Comparison of ENCODE assay signal across 9 cellular contexts in genomic region chr6:106103728-106104109, GRCh38. TPM values are rescaled to one million over a fixed set of nuclear protein-coding genes. Genes with fewer than 3 reads are reported as not detected.
A peak's percentile ranks its signal among the peaks of the same experiment; 100 is the strongest.
DNase-seq lines count a peak whose midpoint lies in the region; ATAC-seq and TF ChIP-seq lines count a peak whose summit lies in the region.
"Had no signal": no experiment of that assay in that cellular context is flagged by ENCODE, and none has a peak within 500 bp of the region (broad histone marks: within the 10 kb centered on the region; RNA-seq: fewer than 3 reads in every experiment).

No MANE protein-coding gene starts in this region.

- H2BK5ac ChIP-seq in mesendoderm (ENCODE audit: low read length) = peak overlapping the region; percentile 61

- peak; percentile 71 for DNase-seq in activated CD8-positive, alpha-beta memory T cell treated with anti-CD3 and anti-CD28 coated beads, Interleukin-2, amount 10 ng/mL, durations not matched to agents 7 days and 5 days
- peak; percentile 59 for DNase-seq in mesendoderm
- DNase-seq in EL = no peak
- no peak for DNase-seq in tibial artery
- no peak for DNase-seq in AG20443 (ENCODE audit: low spot score)

- H4K8ac ChIP-seq in mesendoderm (ENCODE audit: low read depth, low read length) = no peak overlapping the region

- peak overlapping the region; percentile 27 for H3K9ac ChIP-seq in mesendoderm (ENCODE audit: low read length)

- H2AK5ac ChIP-seq in mesendoderm (ENCODE audit: low read length) = peak overlapping the region; percentile 2

- H3K36me3 ChIP-seq in mesendoderm (ENCODE audit: control insufficient read depth, insufficient read depth, low read length) (peaks cover 4% of the 10 kb centered on the region), tibial artery (peaks cover 0 to 21% (median 0%) of the 10 kb centered on the region in 3 donors)

- H3K9me3 ChIP-seq in tibial artery = no peaks in the 10 kb centered on the region
- H3K9me3 ChIP-seq: SJSA1 had no signal

- H4K5ac ChIP-seq in mesendoderm (ENCODE audit: low read length) = no peak overlapping the region

- H3K27me3 ChIP-seq in mesendoderm (ENCODE audit: insufficient read depth, low read length, poor library complexity) (no peaks in the 10 kb centered on the region), tibial artery (peaks cover 0 to 8% of the 10 kb centered on the region in 2 donors)
- H3K27me3 ChIP-seq: SJSA1 had no signal

- H3K23ac ChIP-seq in mesendoderm (ENCODE audit: low read length) = no peak overlapping the region

- H3K36me3 Mint-ChIP-seq in activated CD8-positive, alpha-beta memory T cell treated with anti-CD3 and anti-CD28 coated beads, Interleukin-2, amount 10 ng/mL, durations not matched to agents 7 days and 5 days = peaks cover 99% of the 10 kb centered on the region

- CTCF ChIA-PET in activated CD8-positive, alpha-beta memory T cell treated with anti-CD3 and anti-CD28 coated beads, Interleukin-2, amount 10 ng/mL, durations not matched to agents 7 days and 5 days (lab: Charles Lee) = interaction anchor here (0.6 to 2.3 kb wide), 5 partner anchors 8 to 120 kb away, joined by 3 to 13 read pairs (median 6); no protein-coding TSS in a partner anchor

- no peak overlapping the region for H2BK15ac ChIP-seq in mesendoderm (replicated peaks; ENCODE audit: low read depth)

- H3K4me1 ChIP-seq in mesendoderm (ENCODE audit: control insufficient read depth, low read depth, low read length) = peaks cover 7% of the 10 kb centered on the region
- peaks cover 0 to 6% (median 0%) of the 10 kb centered on the region in 4 donors for H3K4me1 ChIP-seq in tibial artery

- peak overlapping the region; percentile 2 for H3K18ac ChIP-seq in mesendoderm (ENCODE audit: low read length)

- no peak for TF ChIP-seq CTCF in tibial artery (IDR thresholded peaks at IDR 0.05)

- no peaks in the 10 kb centered on the region for H3K27me3 Mint-ChIP-seq in activated CD8-positive, alpha-beta memory T cell treated with anti-CD3 and anti-CD28 coated beads, Interleukin-2, amount 10 ng/mL, durations not matched to agents 7 days and 5 days

- peaks cover 89% of the 10 kb centered on the region for H3K4me1 Mint-ChIP-seq in activated CD8-positive, alpha-beta memory T cell treated with anti-CD3 and anti-CD28 coated beads, Interleukin-2, amount 10 ng/mL, durations not matched to agents 7 days and 5 days

- ATAC-seq in GM19395 (IDR thresholded peaks at IDR 0.05; ENCODE audit: unreplicated experiment) = peak; percentile 45
- peak; percentile 39 for ATAC-seq in HG03139 (IDR thresholded peaks at IDR 0.05; ENCODE audit: unreplicated experiment)
- peak; percentile 52 for ATAC-seq in activated CD8-positive, alpha-beta memory T cell treated with anti-CD3 and anti-CD28 coated beads, Interleukin-2, amount 10 ng/mL, durations not matched to agents 7 days and 5 days
- no peak for ATAC-seq in HG02571 (IDR thresholded peaks at IDR 0.05; ENCODE audit: unreplicated experiment)

- H3K79me1 ChIP-seq in mesendoderm (ENCODE audit: low read length) = no peaks in the 10 kb centered on the region

- intact Hi-C loops in tibial artery (cut with DNase I; ENCODE audit: low total_unique reads) = no loop called here

- peak overlapping the region; percentile 49 for H3K56ac ChIP-seq in mesendoderm (ENCODE audit: low read length)

- H3K4me3 Mint-ChIP-seq in activated CD8-positive, alpha-beta memory T cell treated with anti-CD3 and anti-CD28 coated beads, Interleukin-2, amount 10 ng/mL, durations not matched to agents 7 days and 5 days = peak overlapping the region; percentile 90

- H3K4me3 ChIP-seq in mesendoderm (ENCODE audit: low read length) (no peak overlapping the region), tibial artery (no peak overlapping the region)
- H3K4me3 ChIP-seq: SJSA1 had no signal

- peak overlapping the region; percentile 95 for H3K27ac Mint-ChIP-seq in activated CD8-positive, alpha-beta memory T cell treated with anti-CD3 and anti-CD28 coated beads, Interleukin-2, amount 10 ng/mL, durations not matched to agents 7 days and 5 days

- H3K4ac ChIP-seq in mesendoderm (ENCODE audit: low read depth, low read length) = no peak overlapping the region

- no peak overlapping the region for H3K4me2 ChIP-seq in mesendoderm (ENCODE audit: low read length)

- no peak overlapping the region for H2BK120ac ChIP-seq in mesendoderm (ENCODE audit: low read depth, low read length)

- H3K27ac ChIP-seq in mesendoderm (ENCODE audit: low read depth, low read length) = no peak overlapping the region
- no peak overlapping the region for H3K27ac ChIP-seq in tibial artery
- H3K27ac ChIP-seq: SJSA1 had no signal

- H3K9me3 Mint-ChIP-seq in activated CD8-positive, alpha-beta memory T cell treated with anti-CD3 and anti-CD28 coated beads, Interleukin-2, amount 10 ng/mL, durations not matched to agents 7 days and 5 days (ENCODE audit: low read depth) = no peaks in the 10 kb centered on the region

- no peaks in the 10 kb centered on the region for H3K79me2 ChIP-seq in mesendoderm (ENCODE audit: control insufficient read depth, insufficient read depth, low read length)

- no CpG with 5 or more reads among the region's 9 CpGs for WGBS in mesendoderm (ENCODE audit: extremely low coverage, insufficient coverage, low lambda C conversion rate)

RNA-seq across cellular contexts. Expression of gene PRDM1, which starts 17.6 kb away (rescaled TPM):
- total RNA-seq in activated CD8-positive, alpha-beta memory T cell treated with anti-CD3 and anti-CD28 coated beads, Interleukin-2, amount 10 ng/mL, durations not matched to agents 7 days and 5 days = 100 to 1,000 TPM in 1 of 2 experiments, 10 to 100 TPM in 1; 97.1 to 132 TPM
- 3.7 TPM for polyA plus RNA-seq in mesendoderm (2013, experiment 1 of 2)
- 3.5 TPM for polyA plus RNA-seq in mesendoderm (2013, experiment 2 of 2)

Comparison
In these comparisons a context has a peak if more than half of its experiments do, and no peak if none do; other contexts are left out.
1. DNase-seq: peak in activated CD8-positive, alpha-beta memory T cell treated with anti-CD3 and anti-CD28 coated beads, Interleukin-2, amount 10 ng/mL, durations not matched to agents 7 days and 5 days (single experiment) and mesendoderm (single experiment); none in EL (single experiment), tibial artery (0 of 2) and AG20443 (single experiment).